In genomic region chr18:10142056-10142455, GRCh38 we compare ENCODE assay signal across 14 cellular contexts.
A peak's percentile ranks its signal among the peaks of the same experiment; 100 is the strongest.
DNase-seq lines count a peak whose midpoint lies in the region; ATAC-seq and TF ChIP-seq lines count a peak whose summit lies in the region.
"Had no signal": no experiment of that assay in that cellular context is flagged by ENCODE, and none has a peak within 500 bp of the region (broad histone marks: within the 10 kb centered on the region; RNA-seq: fewer than 3 reads in every experiment).

No MANE protein-coding gene starts in this region.

- H3K27me3 ChIP-seq in GM23248 (replicated peaks; ENCODE audit: insufficient read depth), result no peaks in the 10 kb centered on the region
- H3K27me3 ChIP-seq in adipocyte (replicated peaks; ENCODE audit: control insufficient read depth, insufficient read depth, low read length), result no peaks in the 10 kb centered on the region
- H3K27me3 ChIP-seq in smooth muscle cell (ENCODE audit: low read depth), result no peaks in the 10 kb centered on the region
- H3K27me3 ChIP-seq in upper lobe of right lung, result no peaks in the 10 kb centered on the region

- TF ChIP-seq CTCF in smooth muscle cell (IDR thresholded peaks at IDR 0.05; ENCODE audit: borderline replicate concordance, insufficient read depth, poor library complexity, severe bottlenecking) (no peak), upper lobe of right lung (IDR thresholded peaks at IDR 0.05) (no peak)

- H3K9me2 ChIP-seq in GM23248 (ENCODE audit: insufficient read depth), result no peaks in the 10 kb centered on the region

- H3K4me1 ChIP-seq in GM23248 (ENCODE audit: insufficient read depth), result peaks cover 43% of the 10 kb centered on the region
- H3K4me1 ChIP-seq in adipocyte (ENCODE audit: control insufficient read depth, insufficient read depth, low read length), result peaks cover 57% of the 10 kb centered on the region
- peaks cover 27% of the 10 kb centered on the region for H3K4me1 ChIP-seq in smooth muscle cell (ENCODE audit: low read depth)
- H3K4me1 ChIP-seq in upper lobe of right lung, result peaks cover 27% of the 10 kb centered on the region

- intact Hi-C loops in upper lobe of right lung (cut with DNase I), result no loop called here

- H3K4me3 ChIP-seq in GM23248 (no peak overlapping the region; the same call in 1 of the 2 replicates), adipocyte (ENCODE audit: low read length) (peak overlapping the region; percentile 53), smooth muscle cell (no peak overlapping the region), upper lobe of right lung (no peak overlapping the region)

- peaks cover 38% of the 10 kb centered on the region for H3F3A ChIP-seq in GM23248 (ENCODE audit: insufficient read depth)
- H3F3A ChIP-seq in smooth muscle cell (ENCODE audit: low read depth), result peaks cover 32% of the 10 kb centered on the region

- H3K36me3 ChIP-seq in GM23248 (ENCODE audit: low read depth) (no peaks in the 10 kb centered on the region), adipocyte (ENCODE audit: control insufficient read depth, insufficient read depth, low read length, severe bottlenecking) (no peaks in the 10 kb centered on the region), smooth muscle cell (ENCODE audit: low read depth) (no peaks in the 10 kb centered on the region), upper lobe of right lung (no peaks in the 10 kb centered on the region)

- DNase-seq in GM23248 (peak; percentile 26), adipocyte (ENCODE audit: low read depth) (no peak), islet precursor cell (peak; percentile 10), smooth muscle cell (lab: John Stamatoyannopoulos, UW; ENCODE audit: unreplicated experiment) (no peak), upper lobe of right lung (no peak), GM03348 (ENCODE audit: low spot score) (no peak)
- DNase-seq: CD4-positive, alpha-beta memory T cell; H7; Kasumi-1; NCI-H187 treated with DMSO at 0.1 percent for 48 hours; NCI-H446 treated with DMSO at 0.1 percent for 48 hours; NCI-H82; SIG-M5 had no signal

- H3K4me2 ChIP-seq in GM23248 (ENCODE audit: unreplicated experiment) (peak overlapping the region; percentile 38), smooth muscle cell (peak overlapping the region; percentile 60)

- H3K79me2 ChIP-seq in GM23248 (ENCODE audit: insufficient read depth) (no peaks in the 10 kb centered on the region), smooth muscle cell (ENCODE audit: low read depth) (no peaks in the 10 kb centered on the region)

- in situ Hi-C loops in GM23248 (cut with MboI), result no loop called here

- WGBS in GM23248 (ENCODE audit: low coverage in 1 of 2, low lambda C conversion rate in 2 of 2, missing lambda C conversion rate in 2 of 2), 2 experiments, result 19 to 22% methylated on average over 7 of the region's 7 CpGs
- WGBS in smooth muscle cell (ENCODE audit: low lambda C conversion rate), result 52% methylated on average over 7 of the region's 7 CpGs

- H3K9ac ChIP-seq in GM23248 (peak overlapping the region; percentile 40), adipocyte (ENCODE audit: low read length) (peak overlapping the region; percentile 88), smooth muscle cell (ENCODE audit: low read depth) (no peak overlapping the region)

- H4K20me1 ChIP-seq in GM23248 (ENCODE audit: insufficient read depth) (no peaks in the 10 kb centered on the region), smooth muscle cell (ENCODE audit: low read depth) (no peaks in the 10 kb centered on the region)

- H2AFZ ChIP-seq in GM23248, result peak overlapping the region; percentile 25; the same call in 1 of the 2 replicates
- no peak overlapping the region for H2AFZ ChIP-seq in smooth muscle cell (ENCODE audit: low read depth)

- peak overlapping the region; percentile 47 for H3K27ac ChIP-seq in GM23248
- peak overlapping the region; percentile 82 for H3K27ac ChIP-seq in smooth muscle cell (ENCODE audit: low read depth)
- H3K27ac ChIP-seq in upper lobe of right lung, result no peak overlapping the region

- H3K9me3 ChIP-seq in GM23248 (ENCODE audit: low read depth) (no peaks in the 10 kb centered on the region), adipocyte (ENCODE audit: control insufficient read depth, low read length) (no peaks in the 10 kb centered on the region), smooth muscle cell (replicated peaks; ENCODE audit: low read depth) (no peaks in the 10 kb centered on the region), upper lobe of right lung (no peaks in the 10 kb centered on the region)

- no peak for ATAC-seq in upper lobe of right lung
- ATAC-seq in HG03280 (IDR thresholded peaks at IDR 0.05; ENCODE audit: unreplicated experiment), result no peak

Comparison
In these comparisons a context has a peak if more than half of its experiments do, and no peak if none do; other contexts are left out.
1. DNase-seq: peak in GM23248 (single experiment) and islet precursor cell (single experiment); none in adipocyte (single experiment), smooth muscle cell (single experiment), upper lobe of right lung (single experiment) and GM03348 (single experiment).